Comparison of ENCODE assay signal across 8 cellular contexts in genomic region chr12:100920493-100920892, GRCh38.
"Had no signal": no experiment of that assay in that cellular context is flagged by ENCODE, and none has a peak within 500 bp of the region (broad histone marks: within the 10 kb centered on the region; RNA-seq: fewer than 3 reads in every experiment).

No MANE protein-coding gene starts in this region.

- DNase-seq: GOT3, HFFc6, IMR-90, KG1 had no signal

- H3K9me3 Mint-ChIP-seq: HFFc6 had no signal

- H3K4me3 Mint-ChIP-seq: HFFc6 had no signal

- H3K27ac Mint-ChIP-seq: HFFc6 had no signal

- H3K36me3 ChIP-seq: HAP-1 had no signal

- H3K4me3 ChIP-seq: HAP-1, K562 had no signal

- H3K9me3 ChIP-seq: HAP-1 had no signal

- ATAC-seq: HCT116, K562 had no signal

- H3K27ac ChIP-seq: HL-60 had no signal
